35 cellular contexts compared by ENCODE assay signal in genomic region chr6:116083052-116083451, GRCh38. TPM values are rescaled to one million over a fixed set of nuclear protein-coding genes. Genes with fewer than 3 reads are reported as not detected.
"Had no signal": no experiment of that assay in that cellular context is flagged by ENCODE, and none has a peak within 500 bp of the region (broad histone marks: within the 10 kb centered on the region; RNA-seq: fewer than 3 reads in every experiment).

No MANE protein-coding gene starts in this region.

- H3K27ac Mint-ChIP-seq: activated B cell treated with CpG ODN at 0.5 μM for 24 hours; activated CD4-positive, alpha-beta memory T cell treated with anti-CD3 and anti-CD28 coated beads for 36 hours; activated CD4-positive, alpha-beta T cell treated with anti-CD3 and anti-CD28 coated beads, Interleukin-2, amount 10 ng/mL, durations not matched to agents 24 days and 14 days; activated CD8-positive, alpha-beta T cell treated with anti-CD3 and anti-CD28 coated beads for 36 hours; activated naive CD4-positive, alpha-beta T cell treated with anti-CD3 and anti-CD28 coated beads for 36 hours; activated naive CD4-positive, alpha-beta T cell treated with anti-CD3 and anti-CD28 coated beads, Interleukin-2, amount 50 U/mL, for 72 hours; activated naive CD8-positive, alpha-beta T cell treated with anti-CD3 and anti-CD28 coated beads for 36 hours; activated T-cell treated with anti-CD3 and anti-CD28 coated beads, Interleukin-2, amount 50 U/mL, for 72 hours; activated T-helper 1 cell treated with anti-CD3 and anti-CD28 coated beads, Interleukin-12 subunit alpha, Interleukin-12 subunit beta, Interleukin-2, Interleukin-4 antibody, amounts not matched to agents 30 ng/mL and 10 ng/mL and 1 ng/mL, durations not matched to agents 14 hours and 24 hours and 36 hours; activated T-helper 17 cell treated with anti-CD3 and anti-CD28 coated beads, Interleukin-2, amount 50 U/mL, for 72 hours; T-helper 1 cell treated with Interleukin-12 subunit alpha and Interleukin-12 subunit beta and Interleukin-4 antibody, amounts not matched to agents 30 μg/mL and 1 μg/mL, for 36 hours; T-helper 2 cell treated with Interferon-gamma antibody and Interleukin-4, amounts not matched to agents 5 μg/mL and 100 μg/mL, for 36 hours had no signal

- H3K36me3 Mint-ChIP-seq: activated CD4-positive, alpha-beta memory T cell treated with anti-CD3 and anti-CD28 coated beads for 36 hours; activated naive CD4-positive, alpha-beta T cell treated with anti-CD3 and anti-CD28 coated beads, Interleukin-2, amount 50 U/mL, for 72 hours; activated naive CD8-positive, alpha-beta T cell treated with anti-CD3 and anti-CD28 coated beads for 36 hours had no signal

- DNase-seq: activated B cell treated with CpG ODN at 0.5 μM for 24 hours; activated CD4-positive, alpha-beta memory T cell treated with anti-CD3 and anti-CD28 coated beads for 36 hours; activated CD4-positive, alpha-beta T cell treated with anti-CD3 and anti-CD28 coated beads for 4 hours; activated CD4-positive, alpha-beta T cell treated with anti-CD3 and anti-CD28 coated beads, Interleukin-2, amount 10 ng/mL, durations not matched to agents 24 days and 14 days; activated CD4-positive, CD25-positive, alpha-beta regulatory T cell treated with anti-CD3 and anti-CD28 coated beads, Interleukin-2, amount 50 U/mL, for 72 hours; activated CD8-positive, alpha-beta memory T cell treated with anti-CD3 and anti-CD28 coated beads, Interleukin-2, amount 50 U/mL, for 4 hours; activated CD8-positive, alpha-beta T cell treated with anti-CD3 and anti-CD28 coated beads for 36 hours; activated effector memory CD4-positive, alpha-beta T cell treated with anti-CD3 and anti-CD28 coated beads, Interleukin-2, amount 50 U/mL, for 16 hours; activated gamma-delta T cell treated with Interleukin-2 at 50 U/mL for 16 hours; activated naive CD4-positive, alpha-beta T cell; activated naive CD4-positive, alpha-beta T cell treated with anti-CD3 and anti-CD28 coated beads for 36 hours; activated naive CD4-positive, alpha-beta T cell treated with anti-CD3 and anti-CD28 coated beads, Interleukin-2, amount 50 U/mL, for 16 hours; activated naive CD8-positive, alpha-beta T cell treated with anti-CD3 and anti-CD28 coated beads for 36 hours; activated T-cell treated with anti-CD3 and anti-CD28 coated beads for 4 hours; activated T-cell treated with anti-CD3 and anti-CD28 coated beads, Interleukin-2, amount 50 U/mL, for 1 hour; activated T-cell treated with anti-CD3 and anti-CD28 coated beads, Interleukin-2, amount 50 U/mL, for 4 hours; activated T-cell treated with anti-CD3 and anti-CD28 coated beads, Interleukin-2, amount 50 U/mL, for 72 hours; adrenal gland; amniotic stem cell; aorta; body of pancreas; brain microvascular endothelial cell; central memory CD4-positive, alpha-beta T cell; T-helper 1 cell; T-helper 2 cell; T-helper 9 cell had no signal

- H3K4me1 ChIP-seq: adrenal gland, body of pancreas, breast epithelium had no signal

- H3K27ac ChIP-seq: adrenal gland, body of pancreas, brain microvascular endothelial cell, breast epithelium, VCaP had no signal

- H3K36me3 ChIP-seq: adrenal gland, brain microvascular endothelial cell, breast epithelium had no signal

- H3K4me3 Mint-ChIP-seq: activated B cell treated with CpG ODN at 0.5 μM for 24 hours; activated CD4-positive, alpha-beta memory T cell treated with anti-CD3 and anti-CD28 coated beads for 36 hours; activated CD4-positive, alpha-beta T cell treated with anti-CD3 and anti-CD28 coated beads, Interleukin-2, amount 10 ng/mL, durations not matched to agents 24 days and 14 days; activated CD8-positive, alpha-beta T cell treated with anti-CD3 and anti-CD28 coated beads for 36 hours; activated naive CD4-positive, alpha-beta T cell treated with anti-CD3 and anti-CD28 coated beads for 36 hours; activated naive CD8-positive, alpha-beta T cell treated with anti-CD3 and anti-CD28 coated beads for 36 hours; activated T-cell treated with anti-CD3 and anti-CD28 coated beads, Interleukin-2, amount 50 U/mL, for 4 hours; activated T-cell treated with anti-CD3 and anti-CD28 coated beads, Interleukin-2, amount 50 U/mL, for 72 hours; activated T-helper 1 cell treated with anti-CD3 and anti-CD28 coated beads, Interleukin-12 subunit alpha, Interleukin-12 subunit beta, Interleukin-2, Interleukin-4 antibody, amounts not matched to agents 30 ng/mL and 10 ng/mL and 1 ng/mL, durations not matched to agents 14 hours and 24 hours and 36 hours; activated T-helper 17 cell treated with anti-CD3 and anti-CD28 coated beads, Interleukin-2, amount 50 U/mL, for 72 hours; T-helper 1 cell treated with Interleukin-12 subunit alpha and Interleukin-12 subunit beta and Interleukin-4 antibody, amounts not matched to agents 30 μg/mL and 1 μg/mL, for 36 hours; T-helper 2 cell treated with Interferon-gamma antibody and Interleukin-4, amounts not matched to agents 5 μg/mL and 100 μg/mL, for 36 hours had no signal

- H3K9me3 ChIP-seq: adrenal gland, body of pancreas, breast epithelium had no signal

- H3K4me3 ChIP-seq: adrenal gland, body of pancreas, breast epithelium had no signal

- H3K4me1 Mint-ChIP-seq: activated CD4-positive, alpha-beta T cell treated with anti-CD3 and anti-CD28 coated beads, Interleukin-2, amount 10 ng/mL, durations not matched to agents 24 days and 14 days; activated T-helper 17 cell treated with anti-CD3 and anti-CD28 coated beads, Interleukin-2, amount 50 U/mL, for 72 hours had no signal

- H3K9me3 Mint-ChIP-seq: activated B cell treated with CpG ODN at 0.5 μM for 24 hours; activated CD4-positive, alpha-beta memory T cell treated with anti-CD3 and anti-CD28 coated beads for 36 hours; activated CD4-positive, alpha-beta T cell treated with anti-CD3 and anti-CD28 coated beads, Interleukin-2, amount 10 ng/mL, durations not matched to agents 24 days and 14 days; activated CD8-positive, alpha-beta T cell treated with anti-CD3 and anti-CD28 coated beads for 36 hours; activated naive CD4-positive, alpha-beta T cell treated with anti-CD3 and anti-CD28 coated beads for 36 hours; activated naive CD4-positive, alpha-beta T cell treated with anti-CD3 and anti-CD28 coated beads, Interleukin-2, amount 50 U/mL, for 72 hours; activated naive CD8-positive, alpha-beta T cell treated with anti-CD3 and anti-CD28 coated beads for 36 hours; activated T-cell treated with anti-CD3 and anti-CD28 coated beads, Interleukin-2, amount 50 U/mL, for 4 hours; activated T-cell treated with anti-CD3 and anti-CD28 coated beads, Interleukin-2, amount 50 U/mL, for 72 hours; activated T-helper 1 cell treated with anti-CD3 and anti-CD28 coated beads, Interleukin-12 subunit alpha, Interleukin-12 subunit beta, Interleukin-2, Interleukin-4 antibody, amounts not matched to agents 30 ng/mL and 10 ng/mL and 1 ng/mL, durations not matched to agents 14 hours and 24 hours and 36 hours; activated T-helper 17 cell treated with anti-CD3 and anti-CD28 coated beads, Interleukin-2, amount 50 U/mL, for 72 hours; T-helper 1 cell treated with Interleukin-12 subunit alpha and Interleukin-12 subunit beta and Interleukin-4 antibody, amounts not matched to agents 30 μg/mL and 1 μg/mL, for 36 hours; T-helper 2 cell treated with Interferon-gamma antibody and Interleukin-4, amounts not matched to agents 5 μg/mL and 100 μg/mL, for 36 hours had no signal

- H3K27me3 Mint-ChIP-seq: activated B cell treated with CpG ODN at 0.5 μM for 24 hours had no signal

- H3K27me3 ChIP-seq: adrenal gland, body of pancreas, brain microvascular endothelial cell, breast epithelium had no signal

RNA-seq across cellular contexts. Expression of gene FRK, which starts 22.4 kb away (rescaled TPM):
- total RNA-seq: activated CD4-positive, alpha-beta T cell treated with anti-CD3 and anti-CD28 coated beads, Interleukin-2, amount 10 ng/mL, durations not matched to agents 24 days and 14 days; activated naive CD4-positive, alpha-beta T cell treated with anti-CD3 and anti-CD28 coated beads for 36 hours; activated T-helper 1 cell treated with anti-CD3 and anti-CD28 coated beads, Interleukin-12 subunit alpha, Interleukin-12 subunit beta, Interleukin-2, Interleukin-4 antibody, amounts not matched to agents 30 ng/mL and 10 ng/mL and 1 ng/mL, durations not matched to agents 14 hours and 24 hours and 36 hours had no signal

RNA-seq across cellular contexts. Expression of gene COL10A1, which starts 42.9 kb away (rescaled TPM):
- total RNA-seq: activated B cell treated with CpG ODN at 0.5 μM for 24 hours; activated CD4-positive, alpha-beta memory T cell treated with anti-CD3 and anti-CD28 coated beads for 36 hours; activated CD4-positive, alpha-beta T cell treated with anti-CD3 and anti-CD28 coated beads, Interleukin-2, amount 10 ng/mL, durations not matched to agents 24 days and 14 days; activated CD8-positive, alpha-beta memory T cell treated with anti-CD3 and anti-CD28 coated beads for 36 hours; activated CD8-positive, alpha-beta T cell treated with anti-CD3 and anti-CD28 coated beads for 36 hours; activated naive CD4-positive, alpha-beta T cell treated with anti-CD3 and anti-CD28 coated beads for 36 hours; activated naive CD4-positive, alpha-beta T cell treated with anti-CD3 and anti-CD28 coated beads, Interleukin-2, amount 50 U/mL, for 72 hours; activated naive CD8-positive, alpha-beta T cell treated with anti-CD3 and anti-CD28 coated beads for 36 hours; activated T-cell treated with anti-CD3 and anti-CD28 coated beads, Interleukin-2, amount 50 U/mL, for 4 hours; activated T-cell treated with anti-CD3 and anti-CD28 coated beads, Interleukin-2, amount 50 U/mL, for 72 hours; activated T-helper 1 cell treated with anti-CD3 and anti-CD28 coated beads, Interleukin-12 subunit alpha, Interleukin-12 subunit beta, Interleukin-2, Interleukin-4 antibody, amounts not matched to agents 30 ng/mL and 10 ng/mL and 1 ng/mL, durations not matched to agents 14 hours and 24 hours and 36 hours; activated T-helper 17 cell treated with anti-CD3 and anti-CD28 coated beads, Interleukin-2, amount 50 U/mL, for 72 hours; astrocyte had no signal
- polyA plus RNA-seq: aorta had no signal
